In the genomic region with DNA sequence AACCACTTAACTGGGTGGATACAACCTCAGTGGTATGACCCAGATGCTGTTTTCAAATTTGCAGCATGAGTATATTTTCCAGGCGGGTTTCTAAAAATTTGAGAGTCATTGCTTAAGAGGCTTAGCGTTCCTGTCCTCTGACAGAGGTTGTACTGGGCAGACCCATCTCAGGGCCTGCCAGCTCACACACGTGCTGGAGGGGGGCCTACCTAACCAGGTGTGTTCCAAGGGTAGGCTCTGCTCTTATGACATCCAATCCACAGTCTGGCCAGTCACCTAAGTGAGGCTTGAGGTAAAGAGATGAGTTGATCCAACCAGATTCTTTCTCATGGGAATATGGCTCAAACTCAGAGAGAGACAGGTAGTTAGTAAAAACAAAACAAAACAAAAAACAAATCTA, we compare ENCODE assay signal across 8 cellular contexts. TPM values are rescaled to one million over a fixed set of nuclear protein-coding genes. Genes with fewer than 3 reads are reported as not detected.
DNase-seq lines count a peak whose midpoint lies in the region; ATAC-seq and TF ChIP-seq lines count a peak whose summit lies in the region.

No MANE protein-coding gene starts in this region.

- ATAC-seq in heart right ventricle = no peak
- no peak for ATAC-seq in upper lobe of left lung (ENCODE audit: low FRiP score in 2 of 2)
- ATAC-seq in HG02798 (IDR thresholded peaks at IDR 0.05; ENCODE audit: poor library complexity, unreplicated experiment) = no peak

- no peaks in the 10 kb centered on the region for H3K9me3 ChIP-seq in heart right ventricle
- H3K9me3 ChIP-seq in right atrium auricular region = no peaks in the 10 kb centered on the region
- H3K9me3 ChIP-seq in upper lobe of left lung = no peaks in the 10 kb centered on the region

- H3K4me1 ChIP-seq in heart right ventricle (peaks cover 0 to 27% (median 22%) of the 10 kb centered on the region in 9 donors), right atrium auricular region (peaks cover 0 to 14% of the 10 kb centered on the region in 2 donors), upper lobe of left lung (peaks cover 12 to 25% (median 15%) of the 10 kb centered on the region in 4 donors)

- TF ChIP-seq POLR2A in upper lobe of left lung (IDR thresholded peaks at IDR 0.05) = no peak

- no peak for DNase-seq in heart right ventricle
- DNase-seq in right atrium auricular region (ENCODE audit: low spot score) = no peak
- DNase-seq in activated T-helper 2 cell treated with anti-CD3 and anti-CD28 coated beads, Interferon-gamma antibody, Interleukin-2, Interleukin-4, amounts not matched to agents 10 μg/mL and 5 μg/mL and 100 μg/mL, durations not matched to agents 14 hours and 24 hours and 36 hours (ENCODE audit: low spot score) = no peak
- no peak for DNase-seq in kidney epithelial cell (ENCODE audit: low read depth)
- no peak for DNase-seq in upper lobe of left lung
- DNase-seq in anterior cingulate cortex (lab: John Stamatoyannopoulos, UW) = no peak
- DNase-seq in NCI-H345 (lab: John Stamatoyannopoulos, UW) = no peak

- H3K9me3 Mint-ChIP-seq in activated T-helper 2 cell treated with anti-CD3 and anti-CD28 coated beads, Interferon-gamma antibody, Interleukin-2, Interleukin-4, amounts not matched to agents 10 μg/mL and 5 μg/mL and 100 μg/mL, durations not matched to agents 14 hours and 24 hours and 36 hours = no peaks in the 10 kb centered on the region

- TF ChIP-seq EP300 in upper lobe of left lung (IDR thresholded peaks at IDR 0.05) = no peak

- TF ChIP-seq CTCF in heart right ventricle (IDR thresholded peaks at IDR 0.05) = no peak
- no peak for TF ChIP-seq CTCF in right atrium auricular region (IDR thresholded peaks at IDR 0.05)
- TF ChIP-seq CTCF in kidney epithelial cell (IDR thresholded peaks at IDR 0.05; ENCODE audit: insufficient read depth, low read length, poor library complexity, severe bottlenecking) = no peak
- no peak for TF ChIP-seq CTCF in upper lobe of left lung (IDR thresholded peaks at IDR 0.05)

- peak overlapping the region; percentile 98 for H3K4me3 Mint-ChIP-seq in activated T-helper 2 cell treated with anti-CD3 and anti-CD28 coated beads, Interferon-gamma antibody, Interleukin-2, Interleukin-4, amounts not matched to agents 10 μg/mL and 5 μg/mL and 100 μg/mL, durations not matched to agents 14 hours and 24 hours and 36 hours (ENCODE audit: low read depth)

- H3K4me3 ChIP-seq in heart right ventricle (peak overlapping the region in 6 of 10 donors; percentile 78 to 91 (median 84)), right atrium auricular region (peak overlapping the region in 1 of 2 donors; percentile 79), kidney epithelial cell (ENCODE audit: low read depth, low read length) (peak overlapping the region; percentile 64), upper lobe of left lung (peak overlapping the region in 2 of 4 donors; percentile 94 to 98)

- H3K27ac ChIP-seq in heart right ventricle = peak overlapping the region in 1 of 10 donors; percentile 100
- H3K27ac ChIP-seq in right atrium auricular region = no peak overlapping the region
- peak overlapping the region in 3 of 4 donors; percentile 95 to 96 (median 95) for H3K27ac ChIP-seq in upper lobe of left lung

- no peaks in the 10 kb centered on the region for H3K27me3 Mint-ChIP-seq in activated T-helper 2 cell treated with anti-CD3 and anti-CD28 coated beads, Interferon-gamma antibody, Interleukin-2, Interleukin-4, amounts not matched to agents 10 μg/mL and 5 μg/mL and 100 μg/mL, durations not matched to agents 14 hours and 24 hours and 36 hours (ENCODE audit: low read depth)

- intact Hi-C loops in heart right ventricle (cut with DNase I) = loop anchor here in 1 of 10 donors (5.0 kb wide), 1 partner anchor 112 kb away; no protein-coding TSS in a partner anchor
- intact Hi-C loops in activated T-helper 2 cell treated with anti-CD3 and anti-CD28 coated beads, Interferon-gamma antibody, Interleukin-2, Interleukin-4, amounts not matched to agents 10 μg/mL and 5 μg/mL and 100 μg/mL, durations not matched to agents 14 hours and 24 hours and 36 hours (cut with micrococcal nuclease) = no loop called here

- peaks cover 29% of the 10 kb centered on the region for H3K36me3 Mint-ChIP-seq in activated T-helper 2 cell treated with anti-CD3 and anti-CD28 coated beads, Interferon-gamma antibody, Interleukin-2, Interleukin-4, amounts not matched to agents 10 μg/mL and 5 μg/mL and 100 μg/mL, durations not matched to agents 14 hours and 24 hours and 36 hours (ENCODE audit: low read depth)

- H3K27ac Mint-ChIP-seq in activated T-helper 2 cell treated with anti-CD3 and anti-CD28 coated beads, Interferon-gamma antibody, Interleukin-2, Interleukin-4, amounts not matched to agents 10 μg/mL and 5 μg/mL and 100 μg/mL, durations not matched to agents 14 hours and 24 hours and 36 hours = peak overlapping the region; percentile 95

- 78 to 87% methylated on average over 3 of the region's 3 CpGs for WGBS in heart right ventricle, 2 donors
- 72 to 79% methylated on average over 3 of the region's 3 CpGs for WGBS in upper lobe of left lung, 2 donors

- H3K36me3 ChIP-seq in heart right ventricle (peaks cover 0 to 6% (median 0%) of the 10 kb centered on the region in 9 donors), right atrium auricular region (no peaks in the 10 kb centered on the region), kidney epithelial cell (ENCODE audit: control insufficient read depth, insufficient read depth, low read length) (no peaks in the 10 kb centered on the region), upper lobe of left lung (no peaks in the 10 kb centered on the region)

- peaks cover 33% of the 10 kb centered on the region for H3K4me1 Mint-ChIP-seq in activated T-helper 2 cell treated with anti-CD3 and anti-CD28 coated beads, Interferon-gamma antibody, Interleukin-2, Interleukin-4, amounts not matched to agents 10 μg/mL and 5 μg/mL and 100 μg/mL, durations not matched to agents 14 hours and 24 hours and 36 hours (ENCODE audit: low read depth)

- no peaks in the 10 kb centered on the region for H3K27me3 ChIP-seq in heart right ventricle
- H3K27me3 ChIP-seq in right atrium auricular region = no peaks in the 10 kb centered on the region
- no peaks in the 10 kb centered on the region for H3K27me3 ChIP-seq in kidney epithelial cell (ENCODE audit: control insufficient read depth, insufficient read depth, low read length)
- no peaks in the 10 kb centered on the region for H3K27me3 ChIP-seq in upper lobe of left lung

RNA-seq across cellular contexts. Expression of a gene that starts 1.3 kb away (rescaled TPM):
- total RNA-seq in heart right ventricle (10 to 100 TPM; 20.9 to 33.0 (median 25.1) TPM), right atrium auricular region (10 to 100 TPM; 19.1 to 22.5 TPM), kidney epithelial cell (27.1 and 27.8 TPM in 2 replicates), upper lobe of left lung (10 to 100 TPM in 5 of 6 donors, 1 to 10 TPM in 1; 5.8 to 24.1 (median 15.9) TPM)
- 10 to 100 TPM; 18.3 to 23.2 TPM for polyA plus RNA-seq in heart right ventricle
- total RNA-seq in activated T-helper 2 cell treated with anti-CD3 and anti-CD28 coated beads, Interferon-gamma antibody, Interleukin-2, Interleukin-4, amounts not matched to agents 10 μg/mL and 5 μg/mL and 100 μg/mL, durations not matched to agents 14 hours and 24 hours and 36 hours = 45.2 and 48.6 TPM in 2 replicates

RNA-seq across cellular contexts. Expression of a gene that starts 1.9 kb away (rescaled TPM):
- total RNA-seq in heart right ventricle (10 to 100 TPM; 17.9 to 22.4 (median 21.4) TPM), right atrium auricular region (10 to 100 TPM in 1 of 2 donors, 1 to 10 TPM in 1; 9.4 to 15.0 TPM), kidney epithelial cell (8.2 and 19.3 TPM in 2 replicates), upper lobe of left lung (10 to 100 TPM; 16.4 to 34.6 (median 19.9) TPM)
- polyA plus RNA-seq in heart right ventricle = 10 to 100 TPM in 1 of 2 donors, 1 to 10 TPM in 1; 7.6 to 16.0 TPM
- total RNA-seq in activated T-helper 2 cell treated with anti-CD3 and anti-CD28 coated beads, Interferon-gamma antibody, Interleukin-2, Interleukin-4, amounts not matched to agents 10 μg/mL and 5 μg/mL and 100 μg/mL, durations not matched to agents 14 hours and 24 hours and 36 hours = 18.4 and 19.7 TPM in 2 replicates

Comparison
In these comparisons a context has a peak if more than half of its experiments do, and no peak if none do; other contexts are left out.
1. H3K27ac ChIP-seq: peak in upper lobe of left lung (3 of 4); none in right atrium auricular region (0 of 2).